In the genomic region with DNA sequence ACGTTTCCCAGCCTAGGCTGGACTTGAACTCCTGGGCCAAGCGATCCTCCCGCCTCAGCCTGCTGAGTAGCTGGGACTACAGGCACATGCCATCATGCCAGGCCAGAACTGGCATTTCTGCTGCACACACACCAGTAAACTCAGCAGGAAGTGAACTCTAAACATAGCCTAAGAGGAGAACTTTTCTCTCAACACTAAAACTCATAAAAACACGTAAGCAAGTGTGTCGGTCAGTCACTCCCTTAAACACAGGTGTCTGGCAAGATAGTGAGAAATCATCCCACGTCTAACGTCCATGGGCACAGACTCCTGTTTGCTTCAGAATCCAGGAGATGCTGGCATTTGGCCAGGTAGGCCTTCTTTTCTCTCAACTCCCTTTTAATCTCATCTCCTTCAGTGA, we compare ENCODE assay signal across 22 cellular contexts.
DNase-seq lines count a peak whose midpoint lies in the region; ATAC-seq, FAIRE-seq and TF ChIP-seq lines count a peak whose summit lies in the region.
"Had no signal": no experiment of that assay in that cellular context is flagged by ENCODE, and none has a peak within 500 bp of the region (broad histone marks: within the 10 kb centered on the region; RNA-seq: fewer than 3 reads in every experiment).

No MANE protein-coding gene starts in this region.

- no peaks in the 10 kb centered on the region for H3K9me2 ChIP-seq in MM.1S (replicated peaks; ENCODE audit: insufficient read depth, low read length)

- H3K4me3 ChIP-seq in MM.1S (ENCODE audit: low read length) (peak overlapping the region; percentile 21; the same call in 1 of the 2 replicates), esophagus muscularis mucosa (no peak overlapping the region), pancreas (no peak overlapping the region)
- H3K4me3 ChIP-seq: coronary artery, GM12878, lung, right lobe of liver had no signal

- no peaks in the 10 kb centered on the region for H3K9me3 ChIP-seq in MM.1S (replicated peaks; ENCODE audit: insufficient read depth, low read length)
- H3K9me3 ChIP-seq in esophagus muscularis mucosa: no peaks in the 10 kb centered on the region
- H3K9me3 ChIP-seq in pancreas: no peaks in the 10 kb centered on the region
- H3K9me3 ChIP-seq: right lobe of liver had no signal

- no peaks in the 10 kb centered on the region for H4K20me1 ChIP-seq in MM.1S (ENCODE audit: insufficient read depth, low read length)

- DNase-seq in EL (peak; percentile 20), MM.1S (peak; percentile 76), esophagus muscularis mucosa (ENCODE audit: extremely low spot score) (no peak), pancreas (no peak), erythroblast (lab: John Stamatoyannopoulos, UW) (no peak), NCI-H748 (lab: John Stamatoyannopoulos, UW; ENCODE audit: unreplicated experiment) (no peak), ACHN (no peak)
- DNase-seq in activated effector memory CD4-positive, alpha-beta T cell treated with Interleukin-2 at 50 U/mL for 16 hours: no peak
- DNase-seq: activated CD4-positive, alpha-beta T cell treated with anti-CD3 and anti-CD28 coated beads, Interleukin-2, amount 10 ng/mL, durations not matched to agents 24 days and 14 days; activated CD8-positive, alpha-beta memory T cell treated with anti-CD3 and anti-CD28 coated beads, Interleukin-2, amount 50 U/mL, for 48 hours; activated naive CD4-positive, alpha-beta T cell treated with Interleukin-2 at 50 U/mL for 16 hours; NCI-H2029 treated with DMSO at 0.1 percent for 48 hours; NCI-H69; right lobe of liver; stimulated activated CD4-positive, alpha-beta T cell treated with anti-CD3 and anti-CD28 coated beads, Interleukin-2, amount 100 ng/mL, for 24 hours had no signal

- H3K27me3 ChIP-seq in MM.1S (replicated peaks; ENCODE audit: insufficient read depth, low read length) (no peaks in the 10 kb centered on the region), esophagus muscularis mucosa (no peaks in the 10 kb centered on the region), pancreas (no peaks in the 10 kb centered on the region)
- H3K27me3 ChIP-seq: right lobe of liver had no signal

- WGBS in esophagus muscularis mucosa: 43% methylated on average over 7 of the region's 7 CpGs
- 44 to 49% methylated on average over 7 of the region's 7 CpGs for WGBS in pancreas, 2 donors

- in situ Hi-C loops in ACHN (cut with HindIII; ENCODE audit: low pct_ligation_motif_present, low pct_unique_long_range_greater_than_20kb, low sequenced_read_pairs): no loop called here

- H3K4me1 ChIP-seq in MM.1S (ENCODE audit: low read length): peaks cover 64% of the 10 kb centered on the region
- peaks cover 50 to 95% (median 89%) of the 10 kb centered on the region in 4 donors for H3K4me1 ChIP-seq in esophagus muscularis mucosa
- H3K4me1 ChIP-seq in pancreas: peaks cover 3 to 31% (median 18%) of the 10 kb centered on the region in 3 donors

- TF ChIP-seq EP300 in esophagus muscularis mucosa (IDR thresholded peaks at IDR 0.05): no peak

- peak; percentile 27 to 40 (median 32) for ATAC-seq in pancreas
- ATAC-seq: GM12878 had no signal

- FAIRE-seq in pancreas (lab: Jason Lieb, UNC): no peak
- FAIRE-seq: endothelial cell of umbilical vein, G401.6, GM12878, HepG2, TTC549 had no signal

- peaks cover 56% of the 10 kb centered on the region for H3K79me2 ChIP-seq in MM.1S (ENCODE audit: low read length)

- TF ChIP-seq CTCF in MM.1S (IDR thresholded peaks at IDR 0.05; ENCODE audit: low read length) (no peak), esophagus muscularis mucosa (IDR thresholded peaks at IDR 0.05) (no peak), pancreas (IDR thresholded peaks at IDR 0.05) (no peak)

- H3K36me3 ChIP-seq in MM.1S (replicated peaks; ENCODE audit: insufficient read depth, low read length) (no peaks in the 10 kb centered on the region), esophagus muscularis mucosa (no peaks in the 10 kb centered on the region), pancreas (no peaks in the 10 kb centered on the region)
- H3K36me3 ChIP-seq: right lobe of liver had no signal

- intact Hi-C loops in esophagus muscularis mucosa (cut with DNase I): no loop called here
- intact Hi-C loops in pancreas (cut with DNase I): no loop called here

- peak overlapping the region; percentile 53 for H3K4me2 ChIP-seq in MM.1S (ENCODE audit: low read depth, low read length)

- TF ChIP-seq POLR2A in esophagus muscularis mucosa (IDR thresholded peaks at IDR 0.05; ENCODE audit: low read depth) (no peak), erythroblast (IDR thresholded peaks at IDR 0.05; ENCODE audit: low read length) (no peak)

- H3F3A ChIP-seq in MM.1S (ENCODE audit: insufficient read depth, low read length): peaks cover 47% of the 10 kb centered on the region

- peak overlapping the region; percentile 38; the same call in 1 of the 2 replicates for H2AFZ ChIP-seq in MM.1S (ENCODE audit: low read length)

- H3K27ac ChIP-seq in MM.1S (ENCODE audit: low read length) (peak overlapping the region; percentile 92), esophagus muscularis mucosa (replicated peaks in 1 of 4) (peak overlapping the region; percentile 53 to 83 (median 71)), pancreas (no peak overlapping the region)
- H3K27ac ChIP-seq: coronary artery, right lobe of liver had no signal

- H3K9ac ChIP-seq in MM.1S (ENCODE audit: low read length): peak overlapping the region; percentile 53

Comparison
In these comparisons a context has a peak if more than half of its experiments do, and no peak if none do; other contexts are left out.
1. DNase-seq: peak in EL (single experiment) and MM.1S (single experiment); none in esophagus muscularis mucosa (single experiment), pancreas (0 of 6), erythroblast (0 of 2), NCI-H748 (single experiment), ACHN (single experiment) and activated effector memory CD4-positive, alpha-beta T cell treated with Interleukin-2 at 50 U/mL for 16 hours (single experiment).
2. H3K27ac ChIP-seq: peak in MM.1S (single experiment) and esophagus muscularis mucosa (4 of 4); none in pancreas (0 of 4).